In the genomic region with DNA sequence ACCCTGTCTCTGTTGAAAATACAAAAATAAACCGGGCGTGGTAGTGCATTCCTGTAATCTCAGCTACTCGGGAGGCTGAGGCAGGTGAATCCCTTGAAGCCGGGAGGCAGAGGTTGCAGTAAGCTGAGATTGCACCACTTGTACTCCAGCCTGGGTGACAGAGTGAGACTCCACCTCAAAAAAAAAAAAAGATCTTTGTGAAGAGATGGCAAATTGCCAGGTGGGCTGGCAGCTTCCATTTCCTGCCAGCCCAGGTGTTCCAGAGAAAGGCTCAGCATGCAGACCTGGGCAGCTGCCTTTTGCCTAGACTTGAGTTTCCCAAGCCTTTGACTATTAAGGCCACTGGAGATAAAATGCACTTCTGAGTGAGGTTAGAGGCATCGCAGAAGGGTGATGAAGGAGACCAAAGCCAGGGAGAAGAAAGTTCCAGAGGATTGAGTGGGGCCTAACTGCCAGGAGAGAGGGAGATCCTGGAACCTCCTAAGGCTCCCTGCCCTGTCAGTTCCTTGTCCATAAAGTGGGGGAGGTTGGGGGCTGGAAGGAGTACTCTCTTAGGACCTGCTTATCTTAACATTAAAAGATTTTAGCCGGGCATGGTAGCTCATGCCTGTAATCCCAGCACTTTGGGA, we compare ENCODE assay signal across 10 cellular contexts. TPM values are rescaled to one million over a fixed set of nuclear protein-coding genes. Genes with fewer than 3 reads are reported as not detected.
A peak's percentile ranks its signal among the peaks of the same experiment; 100 is the strongest.
DNase-seq lines count a peak whose midpoint lies in the region; ATAC-seq, FAIRE-seq and TF ChIP-seq lines count a peak whose summit lies in the region.
"Had no signal": no experiment of that assay in that cellular context is flagged by ENCODE, and none has a peak within 500 bp of the region (broad histone marks: within the 10 kb centered on the region; RNA-seq: fewer than 3 reads in every experiment).

No MANE protein-coding gene starts in this region.

- H3K9ac ChIP-seq in mammary epithelial cell (ENCODE audit: insufficient read depth, low read length) (peak overlapping the region; percentile 71), endodermal cell (ENCODE audit: extremely low read depth, low read length, poor library complexity, severe bottlenecking) (no peak overlapping the region)

- dilution Hi-C loops in mammary epithelial cell (cut with HindIII; ENCODE audit: low sequenced_read_pairs): no loop called here

- 0% methylated on average over 6 of the region's 6 CpGs for WGBS in mammary epithelial cell (ENCODE audit: low coverage, missing lambda C conversion rate)
- WGBS in small intestine, 3 donors: 19 to 62% (median 28%) methylated on average over 6 of the region's 6 CpGs
- 93 to 98% methylated on average over 6 of the region's 6 CpGs for WGBS in endodermal cell (ENCODE audit: insufficient coverage in 1 of 2, insufficient read length in 1 of 2), 2 experiments

- no peaks in the 10 kb centered on the region for H3K27me3 Mint-ChIP-seq in endodermal cell (ENCODE audit: insufficient read depth)

- H3K4me3 Mint-ChIP-seq in endodermal cell: no peak overlapping the region

- TF ChIP-seq CTCF in mammary epithelial cell (conservative IDR thresholded peaks at IDR 0.05 in 1 of 2, IDR thresholded peaks at IDR 0.05 in 1 of 2; ENCODE audit: extremely low read depth in 1 of 2, insufficient read depth in 1 of 2, low read depth in 1 of 2, low read length in 2 of 2) (no peak), endodermal cell (conservative IDR thresholded peaks at IDR 0.05) (no peak)

- no peaks in the 10 kb centered on the region for H3K27me3 ChIP-seq in mammary epithelial cell (ENCODE audit: insufficient read depth, low read length)
- H3K27me3 ChIP-seq in small intestine (ENCODE audit: control insufficient read depth in 2 of 2, insufficient read depth in 2 of 2, low read length in 2 of 2): no peaks in the 10 kb centered on the region
- no peaks in the 10 kb centered on the region for H3K27me3 ChIP-seq in endodermal cell (ENCODE audit: control insufficient read depth, insufficient read depth, low read length, poor library complexity, severe bottlenecking)

- H3K4me3 ChIP-seq in mammary epithelial cell (replicated peaks in 1 of 3; ENCODE audit: insufficient read depth in 1 of 3, low read depth in 2 of 3, low read length in 3 of 3): no peak overlapping the region
- no peak overlapping the region for H3K4me3 ChIP-seq in small intestine (ENCODE audit: low read depth in 1 of 2, low read length in 2 of 2)
- no peak overlapping the region for H3K4me3 ChIP-seq in endodermal cell (ENCODE audit: low read length)

- H3K27ac ChIP-seq in mammary epithelial cell (ENCODE audit: insufficient read depth, low read depth, low read length): peak overlapping the region; percentile 98
- H3K27ac ChIP-seq in small intestine (ENCODE audit: low read depth in 1 of 2, low read length in 1 of 2): peak overlapping the region in 1 of 2 donors; percentile 90
- no peak overlapping the region for H3K27ac ChIP-seq in endodermal cell (ENCODE audit: low read depth, low read length)

- H3K4me1 ChIP-seq in mammary epithelial cell (ENCODE audit: insufficient read depth, low read length) (peaks cover 60% of the 10 kb centered on the region), small intestine (ENCODE audit: control insufficient read depth in 2 of 2, insufficient read depth in 1 of 2, low read depth in 1 of 2, low read length in 1 of 2) (peaks cover 5 to 16% of the 10 kb centered on the region in 2 donors), endodermal cell (ENCODE audit: control insufficient read depth, insufficient read depth, low read length) (peaks cover 14% of the 10 kb centered on the region)

- H3K9me3 Mint-ChIP-seq in endodermal cell: no peaks in the 10 kb centered on the region

- no peak for FAIRE-seq in small intestine (lab: Jason Lieb, UNC)
- FAIRE-seq: A204.1 had no signal

- H3K27ac Mint-ChIP-seq in endodermal cell: no peak overlapping the region

- H3K36me3 ChIP-seq in mammary epithelial cell (ENCODE audit: insufficient read depth, low read length) (no peaks in the 10 kb centered on the region), small intestine (ENCODE audit: control insufficient read depth in 2 of 2, insufficient read depth in 2 of 2, low read length in 2 of 2) (no peaks in the 10 kb centered on the region), endodermal cell (ENCODE audit: control insufficient read depth, insufficient read depth, low read length) (no peaks in the 10 kb centered on the region)

- DNase-seq in DMS 273 (lab: John Stamatoyannopoulos, UW; ENCODE audit: unreplicated experiment) (peak; percentile 54), DMS 273 treated with DMSO at 0.1 percent for 48 hours (lab: John Stamatoyannopoulos, UW) (no peak), NCI-H345 treated with DMSO at 0.1 percent for 48 hours (lab: John Stamatoyannopoulos, UW; ENCODE audit: unreplicated experiment) (peak; percentile 89), mammary epithelial cell (peak; percentile 96), small intestine (peak; percentile 92), endodermal cell (no peak)
- DNase-seq: aorta had no signal

- no peak overlapping the region for H2AFZ ChIP-seq in mammary epithelial cell (ENCODE audit: low read depth, low read length)

- ATAC-seq in HG03095 (IDR thresholded peaks at IDR 0.05; ENCODE audit: unreplicated experiment) (no peak), HG03457 (IDR thresholded peaks at IDR 0.05; ENCODE audit: unreplicated experiment) (no peak)

- no peaks in the 10 kb centered on the region for H3K36me3 Mint-ChIP-seq in endodermal cell (ENCODE audit: low read depth)

- CTCF ChIA-PET in mammary epithelial cell (lab: Charles Lee; ENCODE audit: low non-redundant PET): no interaction called here

- peak overlapping the region; percentile 74 for H3K4me2 ChIP-seq in mammary epithelial cell (ENCODE audit: insufficient read depth, low read depth, low read length)

- intact Hi-C loops in mammary epithelial cell (cut with micrococcal nuclease): loop anchor here (1.0 kb wide), 1 partner anchor 10 kb away; a partner anchor contains a TSS

- no peaks in the 10 kb centered on the region for H3K79me2 ChIP-seq in mammary epithelial cell (ENCODE audit: insufficient read depth, low read length)

- BruUV-seq in mammary epithelial cell (replicated peaks; lab: Mats Ljungman, UMichigan): TSS peak; percentile 74

- H3K9me3 ChIP-seq in mammary epithelial cell (replicated peaks; ENCODE audit: insufficient read depth, low read length): no peaks in the 10 kb centered on the region
- H3K9me3 ChIP-seq in small intestine (ENCODE audit: control insufficient read depth, low read depth): no peaks in the 10 kb centered on the region
- H3K9me3 ChIP-seq in endodermal cell (ENCODE audit: control insufficient read depth, low read length): no peaks in the 10 kb centered on the region

- in situ Hi-C loops in mammary epithelial cell (cut with MboI; ENCODE audit: low sequenced_read_pairs in 2 of 2): no loop called here

- H3K4me1 Mint-ChIP-seq in endodermal cell: peaks cover 45% of the 10 kb centered on the region

- H4K20me1 ChIP-seq in mammary epithelial cell (ENCODE audit: insufficient read depth, low read length): no peaks in the 10 kb centered on the region

RNA-seq across cellular contexts. Expression of a gene that starts 10.0 kb away (rescaled TPM):
- total RNA-seq in mammary epithelial cell (1,000 to 10,000 TPM in 1 of 2 donors, 100 to 1,000 TPM in 1; 772 to 1,235 TPM), endodermal cell (10 to 100 TPM; 20.5 to 30.2 TPM)
- polyA plus RNA-seq in mammary epithelial cell (542 TPM), small intestine (100 to 1,000 TPM in 1 of 3 donors, 10 to 100 TPM in 2; 34.4 to 330 (median 36.5) TPM)
- 521 TPM for polyA minus RNA-seq in mammary epithelial cell
- polyA plus RNA-seq in endodermal cell (2013, experiment 1 of 2): 178 TPM
- polyA plus RNA-seq in endodermal cell (2013, experiment 2 of 2): 119 TPM

RNA-seq across cellular contexts. Expression of a gene that starts 47.7 kb away (rescaled TPM):
- total RNA-seq in mammary epithelial cell (10 to 100 TPM; 40.2 to 54.5 TPM), endodermal cell (10 to 100 TPM; 29.2 to 34.0 TPM)
- polyA plus RNA-seq in mammary epithelial cell (36.9 TPM), small intestine (10 to 100 TPM in 2 of 3 donors, 1 to 10 TPM in 1; 9.2 to 20.8 (median 11.3) TPM)
- 24.3 TPM for polyA minus RNA-seq in mammary epithelial cell
- 38.9 TPM for polyA plus RNA-seq in endodermal cell (2013, experiment 1 of 2)
- 35.4 TPM for polyA plus RNA-seq in endodermal cell (2013, experiment 2 of 2)

RNA-seq across cellular contexts. Expression of a gene that starts 47.9 kb away (rescaled TPM):
- 10 to 100 TPM; 66.4 to 87.2 TPM for total RNA-seq in mammary epithelial cell
- 53.8 TPM for polyA plus RNA-seq in mammary epithelial cell
- polyA minus RNA-seq in mammary epithelial cell: 4.8 TPM
- polyA plus RNA-seq in small intestine: 100 to 1,000 TPM; 112 to 176 (median 142) TPM
- 10 to 100 TPM; 57.4 to 68.4 TPM for total RNA-seq in endodermal cell
- 65.8 TPM for polyA plus RNA-seq in endodermal cell (2013, experiment 1 of 2)
- 69.7 TPM for polyA plus RNA-seq in endodermal cell (2013, experiment 2 of 2)

Comparison
In these comparisons a context has a peak if more than half of its experiments do, and no peak if none do; other contexts are left out.
1. DNase-seq: peak in DMS 273 (single experiment), NCI-H345 treated with DMSO at 0.1 percent for 48 hours (single experiment), mammary epithelial cell (single experiment) and small intestine (single experiment); none in DMS 273 treated with DMSO at 0.1 percent for 48 hours (single experiment) and endodermal cell (single experiment).
2. RNA of a gene that starts 10.0 kb away (total RNA-seq): 772 to 1,235 TPM in mammary epithelial cell; 20.5 to 30.2 TPM in endodermal cell; every median in the first group is over 10 times any median in the second.